25 cellular contexts compared by ENCODE assay signal in the genomic region with DNA sequence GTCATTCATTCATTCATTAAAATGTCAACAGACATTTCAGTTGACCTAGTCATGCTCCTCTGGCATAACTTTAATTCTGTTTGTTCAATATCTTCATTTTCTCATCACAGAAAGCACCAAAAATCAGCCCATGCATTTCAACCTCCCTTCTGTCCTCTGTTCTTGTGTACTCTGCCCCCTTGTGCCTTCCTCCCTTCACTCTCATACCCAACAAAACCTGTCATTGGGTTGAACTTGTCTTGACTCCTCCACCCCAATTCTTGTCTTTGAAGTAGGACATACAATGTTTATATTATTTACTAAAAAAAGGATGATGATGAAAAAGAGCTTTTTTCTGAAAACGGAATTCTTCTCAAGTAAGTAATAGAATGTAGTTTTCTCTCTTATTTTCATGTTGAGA.
"Had no signal": no experiment of that assay in that cellular context is flagged by ENCODE, and none has a peak within 500 bp of the region (broad histone marks: within the 10 kb centered on the region; RNA-seq: fewer than 3 reads in every experiment).

No MANE protein-coding gene starts in this region.

- H3K4me3 Mint-ChIP-seq: activated naive CD4-positive, alpha-beta T cell treated with anti-CD3 and anti-CD28 coated beads for 36 hours; activated naive CD8-positive, alpha-beta T cell treated with anti-CD3 and anti-CD28 coated beads, Interleukin-2, amount 10 ng/mL, durations not matched to agents 7 days and 5 days; central memory CD8-positive, alpha-beta T cell; effector memory CD8-positive, alpha-beta T cell; nephron progenitor cell; stimulated activated memory B cell treated with anti-CD40 and anti-IgM and Interleukin-4, amounts not matched to agents 10 μg/mL and 1 μg/mL and 100 μg/mL, for 72 hours had no signal

- H3K27me3 Mint-ChIP-seq: activated naive CD8-positive, alpha-beta T cell treated with anti-CD3 and anti-CD28 coated beads, Interleukin-2, amount 10 ng/mL, durations not matched to agents 7 days and 5 days; central memory CD8-positive, alpha-beta T cell; effector memory CD8-positive, alpha-beta T cell; stimulated activated memory B cell treated with anti-CD40 and anti-IgM and Interleukin-4, amounts not matched to agents 10 μg/mL and 1 μg/mL and 100 μg/mL, for 72 hours had no signal

- H3K9me3 Mint-ChIP-seq: central memory CD8-positive, alpha-beta T cell; effector memory CD8-positive, alpha-beta T cell had no signal

- H3K27me3 ChIP-seq: breast epithelium, colonic mucosa, dorsolateral prefrontal cortex, esophagus muscularis mucosa, heart right ventricle, uterus had no signal

- H3K4me3 ChIP-seq: breast epithelium, colonic mucosa, dorsolateral prefrontal cortex, esophagus muscularis mucosa, heart right ventricle, smooth muscle cell, uterus had no signal

- H3K4me2 ChIP-seq: smooth muscle cell had no signal

- H3K4me1 ChIP-seq: breast epithelium, colonic mucosa, uterus had no signal

- DNase-seq: activated CD4-positive, alpha-beta T cell treated with anti-CD3 and anti-CD28 coated beads, Interleukin-2, amount 50 U/mL, for 4 hours; activated CD8-positive, alpha-beta memory T cell treated with anti-CD3 and anti-CD28 coated beads for 24 hours; activated CD8-positive, alpha-beta memory T cell treated with anti-CD3 and anti-CD28 coated beads, Interleukin-2, amount 50 U/mL, for 48 hours; activated naive CD4-positive, alpha-beta T cell treated with anti-CD3 and anti-CD28 coated beads for 36 hours; activated naive CD8-positive, alpha-beta T cell treated with anti-CD3 and anti-CD28 coated beads, Interleukin-2, amount 10 ng/mL, durations not matched to agents 7 days and 5 days; activated T-cell treated with anti-CD3 and anti-CD28 coated beads, Interleukin-2, amount 50 U/mL, for 48 hours; amniotic stem cell; colonic mucosa; dorsolateral prefrontal cortex; effector memory CD8-positive, alpha-beta T cell; heart right ventricle; islet precursor cell; left cardiac atrium; nephron progenitor cell; occipital lobe; stimulated activated CD4-positive, alpha-beta T cell treated with anti-CD3 and anti-CD28 coated beads, Interleukin-15, amount 100 ng/mL, for 24 hours; trophoblast cell; uterus; WERI-Rb-1 had no signal

- H3K9me3 ChIP-seq: breast epithelium, colonic mucosa, esophagus muscularis mucosa, heart right ventricle, uterus had no signal

- H3K27ac ChIP-seq: breast epithelium, colonic mucosa, dorsolateral prefrontal cortex, esophagus muscularis mucosa, heart right ventricle, uterus, WERI-Rb-1 had no signal

- H3K36me3 ChIP-seq: breast epithelium, colonic mucosa, esophagus muscularis mucosa, heart right ventricle, uterus, WERI-Rb-1 had no signal

- ATAC-seq: effector memory CD8-positive, alpha-beta T cell; heart right ventricle; left cardiac atrium; sciatic nerve; stimulated activated memory B cell treated with anti-CD40 and anti-IgM and Interleukin-4, amounts not matched to agents 10 μg/mL and 1 μg/mL and 100 μg/mL, for 72 hours had no signal

- H3K27ac Mint-ChIP-seq: activated naive CD4-positive, alpha-beta T cell treated with anti-CD3 and anti-CD28 coated beads for 36 hours; activated naive CD8-positive, alpha-beta T cell treated with anti-CD3 and anti-CD28 coated beads, Interleukin-2, amount 10 ng/mL, durations not matched to agents 7 days and 5 days; nephron progenitor cell; stimulated activated memory B cell treated with anti-CD40 and anti-IgM and Interleukin-4, amounts not matched to agents 10 μg/mL and 1 μg/mL and 100 μg/mL, for 72 hours had no signal
